ENCODE assay signal across 9 cellular contexts in genomic region chr15:101786422-101786821, GRCh38. TPM values are rescaled to one million over a fixed set of nuclear protein-coding genes. Genes with fewer than 3 reads are reported as not detected.
DNase-seq lines count a peak whose midpoint lies in the region; ATAC-seq, FAIRE-seq and TF ChIP-seq lines count a peak whose summit lies in the region.
"Not testable (repeated sequence)": the region's sequence is repeated elsewhere in the genome, so short reads cannot be mapped to it uniquely, and the experiment has no call there.
"Had no signal": no experiment of that assay in that cellular context is flagged by ENCODE, and none has a peak within 500 bp of the region (broad histone marks: within the 10 kb centered on the region; RNA-seq: fewer than 3 reads in every experiment).

No MANE protein-coding gene starts in this region.

- peak; percentile 60 for ATAC-seq in GM19351 (IDR thresholded peaks at IDR 0.05; ENCODE audit: unreplicated experiment)
- ATAC-seq in HG02885 (IDR thresholded peaks at IDR 0.05; ENCODE audit: poor library complexity, unreplicated experiment): peak; percentile 44
- ATAC-seq in HG03565 (IDR thresholded peaks at IDR 0.05; ENCODE audit: unreplicated experiment): peak; percentile 43

- not testable (repeated sequence) for FAIRE-seq in GM12891 (lab: Jason Lieb, UNC)

- TF ChIP-seq POLR2A in GM12891 (IDR thresholded peaks at IDR 0.05; ENCODE audit: low read depth, low read length): not testable (repeated sequence)

- not testable (repeated sequence) for DNase-seq in GM12891 (ENCODE audit: insufficient read length, low spot score)

TF ChIP-seq in GM12891, 5 proteins besides CTCF, POLR2A, EP300 and RAD21:
- TF ChIP-seq POU2F2 (IDR thresholded peaks at IDR 0.05; ENCODE audit: low read depth, low read length): 0 out of 2 replicates have a peak, but pooled peaks have one; percentile 34

RNA-seq across cellular contexts. Expression of gene OR4F6, which starts 16.9 kb away (rescaled TPM):
- not detected for polyA plus RNA-seq in GM12891 (2012; ENCODE audit: low read depth, missing spikeins)
- polyA plus RNA-seq: AG04450; CD14-positive monocyte; CD4-positive, alpha-beta memory T cell; CD4-positive, CD25-positive, alpha-beta regulatory T cell; CD8-positive, alpha-beta memory T cell had no signal

RNA-seq across cellular contexts. Expression of gene OR4F15, which starts 25.6 kb away (rescaled TPM):
- polyA plus RNA-seq in GM12891 (2012; ENCODE audit: low read depth, missing spikeins): not detected
- polyA plus RNA-seq: CD14-positive monocyte; CD4-positive, alpha-beta memory T cell; CD4-positive, CD25-positive, alpha-beta regulatory T cell; CD8-positive, alpha-beta memory T cell had no signal
